Comparison of ENCODE assay signal across 8 cellular contexts in genomic region chr1:182029379-182030331, GRCh38. TPM values are rescaled to one million over a fixed set of nuclear protein-coding genes. Genes with fewer than 3 reads are reported as not detected.
DNase-seq lines count a peak whose midpoint lies in the region; ATAC-seq and TF ChIP-seq lines count a peak whose summit lies in the region.

No MANE protein-coding gene starts in this region.

- TF ChIP-seq RAD21 in liver (IDR thresholded peaks at IDR 0.05): peak in 1 of 2 donors; percentile 49

- H3K4me1 ChIP-seq in liver (ENCODE audit: control insufficient read depth in 4 of 4, insufficient read depth in 4 of 4, low read length in 3 of 4): peaks cover 0 to 8% (median 5%) of the 10 kb centered on the region in 4 donors

- H3K9ac ChIP-seq in liver (ENCODE audit: low read depth in 1 of 2, low read length in 2 of 2): peak overlapping the region; percentile 35 to 95

- peak; percentile 93 for DNase-seq in NCI-H69 (lab: John Stamatoyannopoulos, UW)
- peak; percentile 96 to 98 for DNase-seq in activated CD4-positive, alpha-beta T cell treated with anti-CD3 and anti-CD28 coated beads, Interleukin-2, amount 50 U/mL, for 24 hours (ENCODE audit: low read depth in 1 of 2, low spot score in 1 of 2)
- peak; percentile 90 for DNase-seq in dermis microvascular lymphatic vessel endothelial cell (ENCODE audit: low read depth in 2 of 2)
- DNase-seq in stimulated activated CD4-positive, alpha-beta T cell treated with anti-CD3 and anti-CD28 coated beads, Interleukin-4, amount 100 ng/mL, for 1 hour: peak; percentile 97

- H3K27ac ChIP-seq in C4-2B (peak overlapping the region; percentile 69), liver (ENCODE audit: low read depth in 1 of 2, low read length in 2 of 2) (peak overlapping the region; percentile 83 to 85)

- H3K9me3 ChIP-seq in liver (ENCODE audit: control insufficient read depth in 4 of 4, low read length in 3 of 4): no peaks in the 10 kb centered on the region

- ATAC-seq in GM19351 (IDR thresholded peaks at IDR 0.05; ENCODE audit: unreplicated experiment): peak; percentile 89
- peak; percentile 92 for ATAC-seq in HG03521 (IDR thresholded peaks at IDR 0.05; ENCODE audit: unreplicated experiment)

- no peaks in the 10 kb centered on the region for H3K36me3 ChIP-seq in liver (ENCODE audit: control insufficient read depth in 4 of 4, insufficient read depth in 3 of 4, low read depth in 1 of 4, low read length in 3 of 4)

- peak; percentile 57 for TF ChIP-seq CTCF in C4-2B (conservative IDR thresholded peaks at IDR 0.05)
- TF ChIP-seq CTCF in liver (IDR thresholded peaks at IDR 0.05; ENCODE audit: low read depth, low read length, missing input control): peak; percentile 41

- peak overlapping the region; percentile 74 to 96 (median 81) for H3K4me3 ChIP-seq in liver (ENCODE audit: low read depth in 1 of 3, low read length in 3 of 3)

- WGBS in liver: 1% methylated on average over 68 of the region's 68 CpGs

- no peaks in the 10 kb centered on the region for H3K27me3 ChIP-seq in liver (ENCODE audit: control insufficient read depth in 4 of 4, insufficient read depth in 4 of 4, low read length in 3 of 4)

TF ChIP-seq in liver, 16 proteins besides CTCF, POLR2A, EP300 and RAD21:
- TF ChIP-seq TAF1 (conservative IDR thresholded peaks at IDR 0.05) (peak; percentile 89), RXRA (IDR thresholded peaks at IDR 0.05) (peak in 1 of 2 donors; percentile 0), MAX (IDR thresholded peaks at IDR 0.05) (no peak), HNF4A (conservative IDR thresholded peaks at IDR 0.05) (peak in 1 of 2 donors; percentile 27), GABPA (IDR thresholded peaks at IDR 0.05 in 1 of 2, conservative IDR thresholded peaks at IDR 0.05 in 1 of 2) (peak in 1 of 2 donors; percentile 48), NR2F2 (IDR thresholded peaks at IDR 0.05) (no peak), ZBTB33 (IDR thresholded peaks at IDR 0.05) (no peak), HNF4G (IDR thresholded peaks at IDR 0.05) (no peak), REST (IDR thresholded peaks at IDR 0.05) (peak; percentile 77), FOXA1 (IDR thresholded peaks at IDR 0.05) (no peak), YY1 (IDR thresholded peaks at IDR 0.05) (peak; percentile 46), ATF3 (IDR thresholded peaks at IDR 0.05) (no peak), FOXA2 (IDR thresholded peaks at IDR 0.05) (no peak), EGR1 (IDR thresholded peaks at IDR 0.05; ENCODE audit: low read depth in 2 of 2) (no peak), JUND (IDR thresholded peaks at IDR 0.05) (no peak), SP1 (IDR thresholded peaks at IDR 0.05) (peak; percentile 62)
TF ChIP-seq in liver: peak in this region for 7.

RNA-seq across cellular contexts. Expression of gene ZNF648, which starts 31.9 kb away (rescaled TPM):
- total RNA-seq in dermis microvascular lymphatic vessel endothelial cell (not detected in 2 replicates), liver (under 1 TPM; 0.14 to 0.67 TPM)
- polyA plus RNA-seq in liver: under 1 TPM; 0.02 to 0.26 TPM

Comparison
In these comparisons a context has a peak if more than half of its experiments do, and no peak if none do; other contexts are left out.
1. Peak in every context shown above with its lines: DNase-seq, ATAC-seq, H3K4me3 ChIP-seq and H3K27ac ChIP-seq.